Comparison of ENCODE assay signal across 8 cellular contexts in genomic region chr6:163667372-163668060, GRCh38.
DNase-seq lines count a peak whose midpoint lies in the region; ATAC-seq and TF ChIP-seq lines count a peak whose summit lies in the region.

No MANE protein-coding gene starts in this region.

- BruUV-seq in MCF 10A (replicated peaks; lab: Mats Ljungman, UMichigan), result no TSS peak

- no peaks in the 10 kb centered on the region for H3K27me3 ChIP-seq in dorsolateral prefrontal cortex
- H3K27me3 ChIP-seq in WERI-Rb-1 (ENCODE audit: insufficient read depth, low read depth, severe bottlenecking), result no peaks in the 10 kb centered on the region

- no peaks in the 10 kb centered on the region for H3K36me3 Mint-ChIP-seq in MCF 10A (ENCODE audit: insufficient read depth, unreplicated experiment)

- no peak overlapping the region for H3K4me3 Mint-ChIP-seq in MCF 10A (ENCODE audit: unreplicated experiment)

- in situ Hi-C loops in GM13976 (cut with MboI; ENCODE audit: low sequenced_read_pairs, unreplicated experiment), result no loop called here

- intact Hi-C loops in dorsolateral prefrontal cortex (cut with DNase I), result no loop called here
- intact Hi-C loops in MCF 10A (cut with micrococcal nuclease), result no loop called here

- ATAC-seq in GM21825 (IDR thresholded peaks at IDR 0.05; ENCODE audit: unreplicated experiment), result peak; percentile 96

- no peaks in the 10 kb centered on the region for H3K9me3 ChIP-seq in WERI-Rb-1 (ENCODE audit: severe bottlenecking)

- CTCF ChIA-PET in MCF 10A (lab: Yijun Ruan, JAX), result no interaction called here

- POLR2A ChIA-PET in MCF 10A (lab: Yijun Ruan, JAX), result no interaction called here

- peak overlapping the region in 8 of 59 donors; percentile 3 to 32 (median 13) for H3K4me3 ChIP-seq in dorsolateral prefrontal cortex
- no peak overlapping the region for H3K4me3 ChIP-seq in WERI-Rb-1 (ENCODE audit: low read depth, low read length)

- TF ChIP-seq CTCF in GM13976 (IDR thresholded peaks at IDR 0.05; ENCODE audit: borderline replicate concordance, control extremely low read depth, extremely low read depth, insufficient read depth, missing control alignments) (no peak), dorsolateral prefrontal cortex (IDR thresholded peaks at IDR 0.05 in 54 of 56, conservative IDR thresholded peaks at IDR 0.05 in 2 of 56; ENCODE audit: low read depth in 1 of 56, partially characterized antibody in 56 of 56) (no peak), MCF 10A (IDR thresholded peaks at IDR 0.05; ENCODE audit: unreplicated experiment) (no peak), WERI-Rb-1 (IDR thresholded peaks at IDR 0.05; ENCODE audit: low read depth, low read length) (no peak)

- no peaks in the 10 kb centered on the region for H3K9me3 Mint-ChIP-seq in MCF 10A (ENCODE audit: unreplicated experiment)

- H3K27ac ChIP-seq in dorsolateral prefrontal cortex, result peak overlapping the region in 39 of 59 donors; percentile 0 to 79 (median 49)
- no peak overlapping the region for H3K27ac ChIP-seq in WERI-Rb-1

- H3K27ac Mint-ChIP-seq in MCF 10A (ENCODE audit: low read depth, unreplicated experiment), result no peak overlapping the region

- H3K27me3 Mint-ChIP-seq in MCF 10A (ENCODE audit: insufficient read depth, unreplicated experiment), result no peaks in the 10 kb centered on the region

- H3K36me3 ChIP-seq in WERI-Rb-1, result no peaks in the 10 kb centered on the region

- DNase-seq in GM13976 (ENCODE audit: low spot score) (peak; percentile 87), M059J (ENCODE audit: low read depth) (peak; percentile 44), dorsolateral prefrontal cortex (peak in 1 of 10 donors; percentile 56), smooth muscle cell of the brain vasculature (ENCODE audit: low read depth, low spot score) (peak; percentile 45), MCF 10A (ENCODE audit: unreplicated experiment) (no peak), dedifferentiated amniotic fluid mesenchymal stem cell (ENCODE audit: extremely low spot score) (no peak), WERI-Rb-1 (no peak)

- H3K4me1 Mint-ChIP-seq in MCF 10A (ENCODE audit: insufficient read depth, unreplicated experiment), result no peaks in the 10 kb centered on the region

Comparison
In these comparisons a context has a peak if more than half of its experiments do, and no peak if none do; other contexts are left out.
1. DNase-seq: peak in GM13976 (single experiment), M059J (single experiment) and smooth muscle cell of the brain vasculature (single experiment); none in MCF 10A (single experiment), dedifferentiated amniotic fluid mesenchymal stem cell (single experiment) and WERI-Rb-1 (single experiment).